Comparison of ENCODE assay signal across 20 cellular contexts in genomic region chr11:118892964-118893363, GRCh38. TPM values are rescaled to one million over a fixed set of nuclear protein-coding genes. Genes with fewer than 3 reads are reported as not detected.
DNase-seq lines count a peak whose midpoint lies in the region; ATAC-seq and TF ChIP-seq lines count a peak whose summit lies in the region.
"Had no signal": no experiment of that assay in that cellular context is flagged by ENCODE, and none has a peak within 500 bp of the region (broad histone marks: within the 10 kb centered on the region; RNA-seq: fewer than 3 reads in every experiment).

No MANE protein-coding gene starts in this region.

- peaks cover 0 to 10% (median 0%) of the 10 kb centered on the region in 3 experiments for H3K36me3 ChIP-seq in naive thymus-derived CD4-positive, alpha-beta T cell (ENCODE audit: control insufficient read depth in 2 of 3, insufficient read depth in 3 of 3, low read length in 3 of 3)
- H3K36me3 ChIP-seq in breast epithelium: no peaks in the 10 kb centered on the region
- H3K36me3 ChIP-seq: prostate gland had no signal

- H3K27ac ChIP-seq in naive thymus-derived CD4-positive, alpha-beta T cell (ENCODE audit: low read depth, low read length): peak overlapping the region; percentile 94
- H3K27ac ChIP-seq in breast epithelium: no peak overlapping the region
- H3K27ac ChIP-seq: C4-2B, epithelial cell of prostate, HL-60, prostate gland, upper lobe of right lung had no signal

- peaks cover 41% of the 10 kb centered on the region for H3K36me3 Mint-ChIP-seq in activated CD4-positive, alpha-beta T cell treated with anti-CD3 and anti-CD28 coated beads for 36 hours (ENCODE audit: low read depth)
- H3K36me3 Mint-ChIP-seq in activated T-helper 17 cell treated with anti-CD3 and anti-CD28 coated beads, Interleukin-2, amount 50 U/mL, for 72 hours (ENCODE audit: low read depth): peaks cover 93% of the 10 kb centered on the region
- H3K36me3 Mint-ChIP-seq in naive thymus-derived CD4-positive, alpha-beta T cell: peaks cover 0 to 26% (median 6%) of the 10 kb centered on the region in 5 donors

- H3K4me1 ChIP-seq in naive thymus-derived CD4-positive, alpha-beta T cell (ENCODE audit: control insufficient read depth in 2 of 2, insufficient read depth in 2 of 2, low read length in 2 of 2): peaks cover 77 to 84% of the 10 kb centered on the region in 2 donors
- peaks cover 0 to 4% of the 10 kb centered on the region in 2 donors for H3K4me1 ChIP-seq in breast epithelium

- intact Hi-C loops in activated CD4-positive, alpha-beta T cell treated with anti-CD3 and anti-CD28 coated beads for 36 hours (cut with DNase I, micrococcal nuclease): loop anchor here in 1 of 2 experiments (2.0 kb wide), 1 partner anchor 14 kb away; no protein-coding TSS in a partner anchor
- intact Hi-C loops in naive thymus-derived CD4-positive, alpha-beta T cell (cut with micrococcal nuclease): loop anchor here (1.0 to 5.0 kb wide), 7 partner anchors 15 to 203 kb away; partner anchors contain the start of gene DDX6 (in 2 of the 2)
- intact Hi-C loops in breast epithelium (cut with DNase I; ENCODE audit: low total_unique reads): loop anchor here (2.0 kb wide), 1 partner anchor 38 kb away; no protein-coding TSS in a partner anchor

- ATAC-seq in activated CD4-positive, alpha-beta T cell treated with anti-CD3 and anti-CD28 coated beads for 36 hours: no peak
- no peak for ATAC-seq in activated T-helper 17 cell treated with anti-CD3 and anti-CD28 coated beads, Interleukin-2, amount 50 U/mL, for 72 hours (replicated peaks)
- no peak for ATAC-seq in naive thymus-derived CD4-positive, alpha-beta T cell
- ATAC-seq in GM19463 (IDR thresholded peaks at IDR 0.05; ENCODE audit: unreplicated experiment): no peak

- POLR2A ChIA-PET in activated CD4-positive, alpha-beta T cell treated with anti-CD3 and anti-CD28 coated beads for 36 hours (lab: Charles Lee): interaction anchor here (0.8 kb wide), 1 partner anchor 23 kb away, joined by 3 read pairs; no protein-coding TSS in a partner anchor
- POLR2A ChIA-PET in naive thymus-derived CD4-positive, alpha-beta T cell (lab: Charles Lee): interaction anchor here (1.0 to 2.9 kb wide), 9 partner anchors 13 to 188 kb away, joined by 3 to 15 read pairs (median 4); partner anchors contain the start of gene CENATAC

- H3K27ac Mint-ChIP-seq in activated CD4-positive, alpha-beta T cell treated with anti-CD3 and anti-CD28 coated beads for 36 hours: peak overlapping the region; percentile 86
- H3K27ac Mint-ChIP-seq in activated T-helper 17 cell treated with anti-CD3 and anti-CD28 coated beads, Interleukin-2, amount 50 U/mL, for 72 hours: peak overlapping the region; percentile 99
- peak overlapping the region; percentile 85 to 99 (median 97) for H3K27ac Mint-ChIP-seq in naive thymus-derived CD4-positive, alpha-beta T cell

- CTCF ChIA-PET in activated CD4-positive, alpha-beta T cell treated with anti-CD3 and anti-CD28 coated beads for 36 hours (lab: Charles Lee): interaction anchor here (0.6 to 1.5 kb wide), 3 partner anchors 10 to 108 kb away, joined by 3 to 6 read pairs (median 4); partner anchors contain the start of gene CXCR5
- CTCF ChIA-PET in naive thymus-derived CD4-positive, alpha-beta T cell (lab: Charles Lee): interaction anchor here (0.6 to 5.9 kb wide), 5 partner anchors 16 to 187 kb away, joined by 3 to 68 read pairs (median 7); partner anchors contain the start of gene DDX6

- TF ChIP-seq POLR2A in breast epithelium (IDR thresholded peaks at IDR 0.05): no peak

- peaks cover 95% of the 10 kb centered on the region for H3K4me1 Mint-ChIP-seq in activated CD4-positive, alpha-beta T cell treated with anti-CD3 and anti-CD28 coated beads for 36 hours
- peaks cover 54% of the 10 kb centered on the region for H3K4me1 Mint-ChIP-seq in activated T-helper 17 cell treated with anti-CD3 and anti-CD28 coated beads, Interleukin-2, amount 50 U/mL, for 72 hours
- peaks cover 75 to 100% (median 90%) of the 10 kb centered on the region in 7 donors for H3K4me1 Mint-ChIP-seq in naive thymus-derived CD4-positive, alpha-beta T cell

- peak overlapping the region; percentile 27 for H3K4me3 ChIP-seq in Jurkat, Clone E6-1 (ENCODE audit: low read length)
- peak overlapping the region; percentile 38 for H3K4me3 ChIP-seq in naive thymus-derived CD4-positive, alpha-beta T cell (ENCODE audit: low read length)
- H3K4me3 ChIP-seq in breast epithelium: no peak overlapping the region
- H3K4me3 ChIP-seq: prostate gland, smooth muscle cell, upper lobe of right lung had no signal

- H3K9me3 Mint-ChIP-seq in activated CD4-positive, alpha-beta T cell treated with anti-CD3 and anti-CD28 coated beads for 36 hours (ENCODE audit: low read depth): no peaks in the 10 kb centered on the region
- H3K9me3 Mint-ChIP-seq in activated T-helper 17 cell treated with anti-CD3 and anti-CD28 coated beads, Interleukin-2, amount 50 U/mL, for 72 hours: no peaks in the 10 kb centered on the region
- peaks cover 0 to 3% (median 0%) of the 10 kb centered on the region in 11 donors for H3K9me3 Mint-ChIP-seq in naive thymus-derived CD4-positive, alpha-beta T cell

- peak overlapping the region; percentile 52 for H3K4me3 Mint-ChIP-seq in activated CD4-positive, alpha-beta T cell treated with anti-CD3 and anti-CD28 coated beads for 36 hours
- peak overlapping the region; percentile 87 for H3K4me3 Mint-ChIP-seq in activated T-helper 17 cell treated with anti-CD3 and anti-CD28 coated beads, Interleukin-2, amount 50 U/mL, for 72 hours
- peak overlapping the region; percentile 63 to 86 (median 79) for H3K4me3 Mint-ChIP-seq in naive thymus-derived CD4-positive, alpha-beta T cell

- no peaks in the 10 kb centered on the region for H3K9me3 ChIP-seq in naive thymus-derived CD4-positive, alpha-beta T cell (ENCODE audit: control insufficient read depth in 2 of 3, low read length in 3 of 3)
- H3K9me3 ChIP-seq in breast epithelium: no peaks in the 10 kb centered on the region
- H3K9me3 ChIP-seq: prostate gland, upper lobe of right lung had no signal

- TF ChIP-seq CTCF in breast epithelium (IDR thresholded peaks at IDR 0.05): no peak

- no peak for DNase-seq in activated CD4-positive, alpha-beta T cell treated with anti-CD3 and anti-CD28 coated beads for 36 hours
- DNase-seq in activated CD4-positive, alpha-beta T cell treated with anti-CD3 and anti-CD28 coated beads, Interleukin-2, amount 50 U/mL, for 4 hours: no peak
- DNase-seq in Jurkat, Clone E6-1 (ENCODE audit: low read depth, low spot score): no peak
- DNase-seq in naive thymus-derived CD4-positive, alpha-beta T cell: no peak
- no peak for DNase-seq in NCI-H526 treated with DMSO at 0.1 percent for 48 hours (lab: John Stamatoyannopoulos, UW)
- DNase-seq in breast epithelium (ENCODE audit: low spot score in 2 of 2): no peak
- DNase-seq: cortex of kidney, Karpas-422, upper lobe of right lung had no signal

- no peaks in the 10 kb centered on the region for H3K27me3 Mint-ChIP-seq in activated CD4-positive, alpha-beta T cell treated with anti-CD3 and anti-CD28 coated beads for 36 hours
- no peaks in the 10 kb centered on the region for H3K27me3 Mint-ChIP-seq in activated T-helper 17 cell treated with anti-CD3 and anti-CD28 coated beads, Interleukin-2, amount 50 U/mL, for 72 hours
- no peaks in the 10 kb centered on the region for H3K27me3 Mint-ChIP-seq in naive thymus-derived CD4-positive, alpha-beta T cell

- no peaks in the 10 kb centered on the region for H3K27me3 ChIP-seq in naive thymus-derived CD4-positive, alpha-beta T cell (ENCODE audit: control insufficient read depth in 2 of 2, insufficient read depth in 2 of 2, low read length in 2 of 2)
- H3K27me3 ChIP-seq in breast epithelium: no peaks in the 10 kb centered on the region
- H3K27me3 ChIP-seq: upper lobe of right lung had no signal

RNA-seq across cellular contexts. Expression of gene CXCR5, which starts 9.3 kb away (rescaled TPM):
- 10 to 100 TPM; 18.9 to 21.3 TPM for total RNA-seq in activated CD4-positive, alpha-beta T cell treated with anti-CD3 and anti-CD28 coated beads for 36 hours
- polyA plus RNA-seq in Jurkat, Clone E6-1 (2012; ENCODE audit: insufficient read depth, insufficient read length): not detected
- total RNA-seq in activated T-helper 17 cell treated with anti-CD3 and anti-CD28 coated beads, Interleukin-2, amount 50 U/mL, for 72 hours: 10 to 100 TPM in 1 of 2 donors, 1 to 10 TPM in 1; 8.0 to 20.2 TPM
- total RNA-seq in naive thymus-derived CD4-positive, alpha-beta T cell: 1 to 10 TPM in 4 of 5 experiments, under 1 TPM in 1; 0.41 to 2.9 (median 2.1) TPM
- 1 to 10 TPM in 1 of 2 donors, under 1 TPM in 1; 0.60 to 1.1 TPM for polyA plus RNA-seq in naive thymus-derived CD4-positive, alpha-beta T cell
- not detected for total RNA-seq in breast epithelium
- total RNA-seq: A172, Daoy, H4, lower leg skin, smooth muscle cell, upper lobe of right lung had no signal
- polyA plus RNA-seq: smooth muscle cell had no signal

RNA-seq across cellular contexts. Expression of gene BCL9L, which starts 32.8 kb away (rescaled TPM):
- 10 to 100 TPM; 34.5 to 58.5 TPM for total RNA-seq in activated CD4-positive, alpha-beta T cell treated with anti-CD3 and anti-CD28 coated beads for 36 hours
- polyA plus RNA-seq in Jurkat, Clone E6-1 (2012; ENCODE audit: insufficient read depth, insufficient read length): 9.8 TPM
- 10 to 100 TPM; 30.2 to 49.6 TPM for total RNA-seq in activated T-helper 17 cell treated with anti-CD3 and anti-CD28 coated beads, Interleukin-2, amount 50 U/mL, for 72 hours
- total RNA-seq in naive thymus-derived CD4-positive, alpha-beta T cell: 100 to 1,000 TPM in 4 of 5 experiments, 10 to 100 TPM in 1; 67.8 to 269 (median 266) TPM
- polyA plus RNA-seq in naive thymus-derived CD4-positive, alpha-beta T cell: 1 to 10 TPM; 6.7 to 7.2 TPM
- total RNA-seq in breast epithelium: 10 to 100 TPM; 13.2 to 15.4 (median 13.3) TPM

Comparison
In these comparisons a context has a peak if more than half of its experiments do, and no peak if none do; other contexts are left out.
1. H3K4me3 ChIP-seq: peak in Jurkat, Clone E6-1 (single experiment) and naive thymus-derived CD4-positive, alpha-beta T cell (single experiment); none in breast epithelium (0 of 3).
2. Peak in every context shown above with its lines, with median percentiles within 50 percentile points of each other: H3K27ac Mint-ChIP-seq and H3K4me3 Mint-ChIP-seq.